ENCODE assay signal across 30 cellular contexts in genomic region chr1:44366576-44366975, GRCh38.
"Had no signal": no experiment of that assay in that cellular context is flagged by ENCODE, and none has a peak within 500 bp of the region (broad histone marks: within the 10 kb centered on the region; RNA-seq: fewer than 3 reads in every experiment).

No MANE protein-coding gene starts in this region.

- H3K4me3 ChIP-seq: adrenal gland, body of pancreas, cardiac muscle cell, esophagus muscularis mucosa, gastrocnemius medialis, heart right ventricle had no signal

- H3K9me3 ChIP-seq: adrenal gland, body of pancreas, esophagus muscularis mucosa, gastrocnemius medialis, heart right ventricle had no signal

- ATAC-seq: activated CD4-positive, alpha-beta T cell treated with anti-CD3 and anti-CD28 coated beads for 36 hours; activated CD8-positive, alpha-beta memory T cell treated with anti-CD3 and anti-CD28 coated beads, Interleukin-2, amount 10 ng/mL, durations not matched to agents 7 days and 5 days; activated CD8-positive, alpha-beta T cell treated with anti-CD3 and anti-CD28 coated beads, Interleukin-2, amount 10 ng/mL, durations not matched to agents 7 days and 5 days; activated naive CD8-positive, alpha-beta T cell treated with anti-CD3 and anti-CD28 coated beads, Interleukin-2, amount 50 U/mL, for 24 hours; body of pancreas; effector memory CD8-positive, alpha-beta T cell; foreskin keratinocyte; gastrocnemius medialis; heart right ventricle had no signal

- H3K36me3 ChIP-seq: adrenal gland, cardiac muscle cell, esophagus muscularis mucosa, gastrocnemius medialis, heart right ventricle had no signal

- DNase-seq: activated CD4-positive, alpha-beta memory T cell treated with anti-CD3 and anti-CD28 coated beads for 36 hours; activated CD4-positive, alpha-beta T cell treated with anti-CD3 and anti-CD28 coated beads for 36 hours; activated CD4-positive, alpha-beta T cell treated with anti-CD3 and anti-CD28 coated beads, Interleukin-2, amount 10 ng/mL, durations not matched to agents 24 days and 14 days; activated CD4-positive, CD25-positive, alpha-beta regulatory T cell; activated CD4-positive, CD25-positive, alpha-beta regulatory T cell treated with anti-CD3 and anti-CD28 coated beads, Interleukin-2, amount 50 U/mL, for 72 hours; activated CD8-positive, alpha-beta memory T cell treated with anti-CD3 and anti-CD28 coated beads, Interleukin-2, amount 10 ng/mL, durations not matched to agents 7 days and 5 days; activated CD8-positive, alpha-beta memory T cell treated with anti-CD3 and anti-CD28 coated beads, Interleukin-2, amount 50 U/mL, for 4 hours; activated CD8-positive, alpha-beta T cell treated with anti-CD3 and anti-CD28 coated beads, Interleukin-2, amount 10 ng/mL, durations not matched to agents 7 days and 5 days; activated effector memory CD4-positive, alpha-beta T cell treated with anti-CD3 and anti-CD28 coated beads, Interleukin-2, amount 50 U/mL, for 16 hours; activated naive CD4-positive, alpha-beta T cell treated with anti-CD3 and anti-CD28 coated beads for 36 hours; activated naive CD8-positive, alpha-beta T cell treated with anti-CD3 and anti-CD28 coated beads for 36 hours; activated naive CD8-positive, alpha-beta T cell treated with anti-CD3 and anti-CD28 coated beads, Interleukin-2, amount 50 U/mL, for 24 hours; activated T-cell treated with anti-CD3 and anti-CD28 coated beads, Interleukin-2, amount 50 U/mL, for 1 hour; activated T-cell treated with anti-CD3 and anti-CD28 coated beads, Interleukin-2, amount 50 U/mL, for 48 hours; adrenal gland; amygdala; aorta; body of pancreas; cortex of kidney; dermis blood vessel endothelial cell; effector CD4-positive, alpha-beta T cell; effector memory CD8-positive, alpha-beta T cell; erythroblast; foreskin keratinocyte; gastrocnemius medialis; glutamatergic neuron; heart right ventricle; T-helper 2 cell had no signal

- H3K27ac ChIP-seq: adrenal gland, body of pancreas, cardiac muscle cell, esophagus muscularis mucosa, foreskin keratinocyte, gastrocnemius medialis, heart right ventricle had no signal

- H3K4me1 ChIP-seq: adrenal gland, body of pancreas, esophagus muscularis mucosa, foreskin keratinocyte, gastrocnemius medialis, heart right ventricle had no signal
